In genomic region chr4:150580244-150580643, GRCh38 we compare ENCODE assay signal across 16 cellular contexts. TPM values are rescaled to one million over a fixed set of nuclear protein-coding genes. Genes with fewer than 3 reads are reported as not detected.
DNase-seq lines count a peak whose midpoint lies in the region; ATAC-seq and TF ChIP-seq lines count a peak whose summit lies in the region.
"Had no signal": no experiment of that assay in that cellular context is flagged by ENCODE, and none has a peak within 500 bp of the region (broad histone marks: within the 10 kb centered on the region; RNA-seq: fewer than 3 reads in every experiment).

No MANE protein-coding gene starts in this region.

- peaks cover 55% of the 10 kb centered on the region for H3K36me3 Mint-ChIP-seq in CD8-positive, alpha-beta T cell

- peak overlapping the region; percentile 54 for H3K18ac ChIP-seq in IMR-90 (ENCODE audit: low read depth, low read length)

- H3K4me1 ChIP-seq in IMR-90 (ENCODE audit: control insufficient read depth, insufficient read depth, low read length) (0 out of 2 replicates have a peak, but pooled peaks cover 2% of the 10 kb centered on the region), ectodermal cell (ENCODE audit: control insufficient read depth, insufficient read depth, low read length) (peaks cover 3% of the 10 kb centered on the region), mucosa of rectum (ENCODE audit: control insufficient read depth in 2 of 2, insufficient read depth in 2 of 2, low read length in 2 of 2) (no peaks in the 10 kb centered on the region), subcutaneous abdominal adipose tissue (ENCODE audit: control insufficient read depth in 5 of 5, insufficient read depth in 5 of 5, low read length in 5 of 5) (peaks cover 0 to 15% (median 13%) of the 10 kb centered on the region in 5 donors)
- H3K4me1 ChIP-seq in CD8-positive, alpha-beta T cell (ENCODE audit: insufficient read depth, low read length), result no peaks in the 10 kb centered on the region

- no peak overlapping the region for H2BK20ac ChIP-seq in IMR-90 (ENCODE audit: low read depth, low read length)

- peaks cover 2% of the 10 kb centered on the region; the same call in 1 of the 2 replicates for H3K9me1 ChIP-seq in IMR-90 (ENCODE audit: insufficient read depth, low read length)

- H3K27me3 ChIP-seq in IMR-90 (ENCODE audit: control insufficient read depth, insufficient read depth, low read length), result no peaks in the 10 kb centered on the region
- H3K27me3 ChIP-seq in ectodermal cell (ENCODE audit: control insufficient read depth, insufficient read depth, low read length, poor library complexity, severe bottlenecking), result peaks cover 68% of the 10 kb centered on the region
- H3K27me3 ChIP-seq in mucosa of rectum (ENCODE audit: control insufficient read depth in 2 of 2, insufficient read depth in 2 of 2, low read length in 2 of 2), result no peaks in the 10 kb centered on the region
- H3K27me3 ChIP-seq in subcutaneous abdominal adipose tissue (ENCODE audit: control insufficient read depth in 5 of 5, insufficient read depth in 4 of 5, low read length in 5 of 5), result peaks cover 0 to 8% (median 3%) of the 10 kb centered on the region in 5 donors
- H3K27me3 ChIP-seq in CD8-positive, alpha-beta T cell (ENCODE audit: insufficient read depth, low read length), result no peaks in the 10 kb centered on the region
- H3K27me3 ChIP-seq: body of pancreas had no signal

- dilution Hi-C loops in IMR-90 (cut with HindIII; ENCODE audit: low sequenced_read_pairs, unreplicated experiment), result no loop called here

- H3K9me3 Mint-ChIP-seq in CD8-positive, alpha-beta T cell, result no peaks in the 10 kb centered on the region
- H3K9me3 Mint-ChIP-seq: activated T-cell treated with anti-CD3 and anti-CD28 coated beads, Interleukin-2, amount 50 U/mL, for 4 hours; immature natural killer cell; natural killer cell had no signal

- H3K27ac ChIP-seq in IMR-90 (ENCODE audit: insufficient read depth, low read length) (peak overlapping the region; percentile 70), ectodermal cell (ENCODE audit: insufficient read depth, low read depth, low read length, poor library complexity, severe bottlenecking) (no peak overlapping the region), mucosa of rectum (ENCODE audit: low read depth in 2 of 2, low read length in 2 of 2) (peak overlapping the region; percentile 74 to 76), subcutaneous abdominal adipose tissue (ENCODE audit: low read depth, low read length) (no peak overlapping the region)
- no peak overlapping the region for H3K27ac ChIP-seq in CD8-positive, alpha-beta T cell (ENCODE audit: low read depth, low read length)
- H3K27ac ChIP-seq: body of pancreas had no signal

- no peaks in the 10 kb centered on the region for H3K4me1 Mint-ChIP-seq in CD8-positive, alpha-beta T cell (ENCODE audit: low read depth)

- CTCF ChIA-PET in IMR-90 (lab: Yijun Ruan, JAX), result interaction anchor here (0.6 kb wide), 1 partner anchor 250 kb away, joined by 3 read pairs; no protein-coding TSS in a partner anchor
- CTCF ChIA-PET in CD8-positive, alpha-beta T cell (lab: Charles Lee), result no interaction called here

- H4K5ac ChIP-seq in IMR-90 (ENCODE audit: low read depth, low read length), result peak overlapping the region; percentile 55; the same call in 1 of the 2 replicates

- no peak overlapping the region for H2AK5ac ChIP-seq in IMR-90 (ENCODE audit: low read depth, low read length)

- peak overlapping the region; percentile 23; the same call in 1 of the 3 replicates for H2BK15ac ChIP-seq in IMR-90 (ENCODE audit: low read depth, low read length)

- H2AFZ ChIP-seq in IMR-90 (replicated peaks; ENCODE audit: low read length, poor library complexity), result peak overlapping the region; percentile 91

- POLR2A ChIA-PET in IMR-90 (lab: Charles Lee; ENCODE audit: unreplicated experiment), result no interaction called here
- POLR2A ChIA-PET in CD8-positive, alpha-beta T cell (lab: Charles Lee), result no interaction called here

- peak overlapping the region; percentile 49; the same call in 1 of the 2 replicates for H3K4ac ChIP-seq in IMR-90 (ENCODE audit: low read depth, low read length)

- H3K4me3 ChIP-seq in IMR-90 (ENCODE audit: insufficient read depth, low read depth, low read length), result peak overlapping the region; percentile 49
- peak overlapping the region; percentile 50 for H3K4me3 ChIP-seq in ectodermal cell (ENCODE audit: insufficient read depth, low read depth, low read length)
- peak overlapping the region; percentile 43 to 61 for H3K4me3 ChIP-seq in mucosa of rectum (ENCODE audit: low read length in 2 of 2)
- H3K4me3 ChIP-seq in subcutaneous abdominal adipose tissue (ENCODE audit: low read depth in 1 of 5, low read length in 5 of 5), result peak overlapping the region in 4 of 5 donors; percentile 30 to 63 (median 54)
- H3K4me3 ChIP-seq in CD8-positive, alpha-beta T cell (ENCODE audit: low read depth, low read length), result no peak overlapping the region
- peak overlapping the region in 1 of 2 donors; percentile 50 for H3K4me3 ChIP-seq in foreskin fibroblast (ENCODE audit: low read depth in 1 of 2, low read length in 2 of 2)
- H3K4me3 ChIP-seq: body of pancreas had no signal

- no peak for TF ChIP-seq POLR2A in IMR-90 (IDR thresholded peaks at IDR 0.05; ENCODE audit: low read depth, low read length)

- DNase-seq in IMR-90 (no peak), foreskin fibroblast (no peak)
- DNase-seq in CD8-positive, alpha-beta T cell, result no peak
- DNase-seq: activated T-cell treated with anti-CD3 and anti-CD28 coated beads, Interleukin-2, amount 50 U/mL, for 4 hours; body of pancreas; COR-L47; immature natural killer cell; natural killer cell; NCI-H2029 treated with DMSO at 0.1 percent for 48 hours; NK-92 treated with Interleukin-12 subunit alpha and Interleukin-12 subunit beta, amount 100 ng/mL, for 24 hours; stimulated activated CD4-positive, alpha-beta T cell treated with anti-CD3 and anti-CD28 coated beads, Interleukin-2, amount 100 ng/mL, for 24 hours; SW 1271 had no signal

- 0 out of 2 replicates have a peak overlapping the region, but pooled peaks have one; percentile 82 for H2BK120ac ChIP-seq in IMR-90 (ENCODE audit: low read depth, low read length)

- peak overlapping the region; percentile 67 for H3K9ac ChIP-seq in IMR-90 (ENCODE audit: low read depth, low read length)
- peak overlapping the region in 1 of 2 donors; percentile 68 for H3K9ac ChIP-seq in mucosa of rectum (ENCODE audit: low read depth in 1 of 2, low read length in 2 of 2)
- peak overlapping the region in 1 of 5 donors; percentile 20 for H3K9ac ChIP-seq in subcutaneous abdominal adipose tissue (ENCODE audit: low read length in 5 of 5)

- H4K8ac ChIP-seq in IMR-90 (ENCODE audit: low read depth in 2 of 2, low read length in 2 of 2), result peak overlapping the region; percentile 77 to 82; a peak in 3 of 4 replicates

- H2AK9ac ChIP-seq in IMR-90 (replicated peaks; ENCODE audit: low read depth, low read length, poor library complexity), result peak overlapping the region; percentile 2

- 69% methylated on average over 4 of the region's 11 CpGs; no CpG with 5 or more reads in 1 of the 2 experiments for WGBS in IMR-90 (ENCODE audit: extremely low coverage in 2 of 2, insufficient read length in 1 of 2), 2 experiments
- 10 to 11% methylated on average over 11 of the region's 11 CpGs for WGBS in ectodermal cell, 2 experiments

- no peaks in the 10 kb centered on the region for H4K20me1 ChIP-seq in IMR-90 (ENCODE audit: insufficient read depth, low read length)

- intact Hi-C loops in IMR-90 (cut with micrococcal nuclease), result loop anchor here (5.0 kb wide), 4 partner anchors 193 to 583 kb away; no protein-coding TSS in a partner anchor
- intact Hi-C loops in CD8-positive, alpha-beta T cell (cut with DNase I, micrococcal nuclease), result no loop called here

- H3K79me1 ChIP-seq in IMR-90 (ENCODE audit: low read depth in 1 of 2, low read length in 2 of 2), result peaks cover 0 to 13% of the 10 kb centered on the region in 2 experiments; a peak in 2 of 4 replicates

- peak overlapping the region; percentile 83 for H3K23ac ChIP-seq in IMR-90 (ENCODE audit: low read depth, low read length)

- H3K36me3 ChIP-seq in IMR-90 (ENCODE audit: control insufficient read depth, insufficient read depth, low read length) (no peaks in the 10 kb centered on the region), ectodermal cell (ENCODE audit: control insufficient read depth, insufficient read depth, low read length) (no peaks in the 10 kb centered on the region), mucosa of rectum (ENCODE audit: control insufficient read depth in 2 of 2, insufficient read depth in 2 of 2, low read length in 2 of 2) (peaks cover 9 to 13% of the 10 kb centered on the region in 2 donors), subcutaneous abdominal adipose tissue (ENCODE audit: control insufficient read depth in 5 of 5, insufficient read depth in 5 of 5, low read length in 5 of 5) (peaks cover 0 to 11% (median 2%) of the 10 kb centered on the region in 5 donors)
- peaks cover 4% of the 10 kb centered on the region for H3K36me3 ChIP-seq in CD8-positive, alpha-beta T cell (ENCODE audit: insufficient read depth, low read length)

- no peak for TF ChIP-seq CTCF in IMR-90 (conservative IDR thresholded peaks at IDR 0.05; ENCODE audit: low read depth, low read length)
- no peak for TF ChIP-seq CTCF in CD8-positive, alpha-beta T cell (IDR thresholded peaks at IDR 0.05)
- no peak for TF ChIP-seq CTCF in foreskin fibroblast (IDR thresholded peaks at IDR 0.05; ENCODE audit: low read depth, low read length)

- H3K9me3 ChIP-seq in IMR-90 (ENCODE audit: control insufficient read depth, insufficient read depth, low read length) (no peaks in the 10 kb centered on the region), ectodermal cell (ENCODE audit: control insufficient read depth, low read length) (no peaks in the 10 kb centered on the region), mucosa of rectum (ENCODE audit: control insufficient read depth in 2 of 2, low read length in 2 of 2) (no peaks in the 10 kb centered on the region), subcutaneous abdominal adipose tissue (ENCODE audit: control insufficient read depth in 5 of 5, low read length in 5 of 5) (peaks cover 0 to 12% (median 8%) of the 10 kb centered on the region in 5 donors)
- no peaks in the 10 kb centered on the region for H3K9me3 ChIP-seq in CD8-positive, alpha-beta T cell (ENCODE audit: low read length)
- H3K9me3 ChIP-seq: body of pancreas had no signal

- no peaks in the 10 kb centered on the region for H3K27me3 Mint-ChIP-seq in CD8-positive, alpha-beta T cell (ENCODE audit: low read depth)

- no peak overlapping the region; the same call in 1 of the 2 replicates for H3K56ac ChIP-seq in IMR-90 (ENCODE audit: extremely low read depth, insufficient read depth, low read length)

- BruUV-seq in IMR-90 (replicated peaks; lab: Mats Ljungman, UMichigan), result no TSS peak

- H3K27ac Mint-ChIP-seq in CD8-positive, alpha-beta T cell, result no peak overlapping the region
- H3K27ac Mint-ChIP-seq: natural killer cell had no signal

- peak overlapping the region; percentile 48 for H2BK5ac ChIP-seq in IMR-90 (ENCODE audit: low read depth, low read length, poor library complexity, severe bottlenecking)

- H3K4me3 Mint-ChIP-seq in CD8-positive, alpha-beta T cell, result no peak overlapping the region
- H3K4me3 Mint-ChIP-seq: activated T-cell treated with anti-CD3 and anti-CD28 coated beads, Interleukin-2, amount 50 U/mL, for 4 hours; immature natural killer cell; natural killer cell had no signal

- H4K91ac ChIP-seq in IMR-90 (ENCODE audit: insufficient read depth, low read depth, low read length), result peak overlapping the region; percentile 53; the same call in 1 of the 2 replicates

- ATAC-seq in IMR-90 (ENCODE audit: low read depth) (no peak), HG03097 (IDR thresholded peaks at IDR 0.05; ENCODE audit: low FRiP score, unreplicated experiment) (no peak)
- no peak for ATAC-seq in CD8-positive, alpha-beta T cell
- ATAC-seq: activated T-cell treated with anti-CD3 and anti-CD28 coated beads, Interleukin-2, amount 50 U/mL, for 4 hours; body of pancreas; natural killer cell had no signal

- peak overlapping the region; percentile 79 for H3K4me2 ChIP-seq in IMR-90 (ENCODE audit: low read depth, low read length)

- in situ Hi-C loops in IMR-90 (cut with MboI; ENCODE audit: low sequenced_read_pairs), result loop anchor here (10.0 kb wide), 1 partner anchor 575 kb away; no protein-coding TSS in a partner anchor

- no peak for TF ChIP-seq RAD21 in IMR-90 (IDR thresholded peaks at IDR 0.05; ENCODE audit: low read length)

- H3K14ac ChIP-seq in IMR-90 (replicated peaks; ENCODE audit: low read depth, low read length), result peak overlapping the region; percentile 50

RNA-seq across cellular contexts. Expression of gene MAB21L2, which starts 1.7 kb away (rescaled TPM):
- total RNA-seq in IMR-90 (2012; rRNA removed), result 11.7 and 12.0 TPM in 2 replicates
- 7.6 TPM in 2 replicates for polyA plus RNA-seq in IMR-90 (2012; rRNA removed)
- polyA plus RNA-seq in IMR-90 (2012; cell fraction: cytosol; rRNA removed), result 5.5 and 8.4 TPM in 2 replicates
- polyA plus RNA-seq in IMR-90 (2012; cell fraction: nucleus; rRNA removed; ENCODE audit: low replicate concordance), result 2.9 and 4.1 TPM in 2 replicates
- 43.0 TPM for polyA plus RNA-seq in ectodermal cell (2013, experiment 1 of 4)
- polyA plus RNA-seq in ectodermal cell (2013, experiment 2 of 4), result 53.2 TPM
- polyA plus RNA-seq in ectodermal cell (2013, experiment 3 of 4), result 39.3 TPM
- polyA plus RNA-seq in ectodermal cell (2013, experiment 4 of 4), result 47.2 TPM
- not detected for total RNA-seq in CD8-positive, alpha-beta T cell
- total RNA-seq: activated T-cell treated with anti-CD3 and anti-CD28 coated beads, Interleukin-2, amount 50 U/mL, for 4 hours; natural killer cell had no signal
- polyA plus RNA-seq: immature natural killer cell had no signal

Comparison
In these comparisons a context has a peak if more than half of its experiments do, and no peak if none do; other contexts are left out.
1. H3K27ac ChIP-seq: peak in IMR-90 (single experiment) and mucosa of rectum (2 of 2); none in ectodermal cell (single experiment), subcutaneous abdominal adipose tissue (single experiment) and CD8-positive, alpha-beta T cell (single experiment).
2. RNA of gene MAB21L2, which starts 1.7 kb away (total RNA-seq): 11.7 to 12.0 TPM in IMR-90; not detected in CD8-positive, alpha-beta T cell; every median in the first group is over 10 times any median in the second.